In the genomic region with DNA sequence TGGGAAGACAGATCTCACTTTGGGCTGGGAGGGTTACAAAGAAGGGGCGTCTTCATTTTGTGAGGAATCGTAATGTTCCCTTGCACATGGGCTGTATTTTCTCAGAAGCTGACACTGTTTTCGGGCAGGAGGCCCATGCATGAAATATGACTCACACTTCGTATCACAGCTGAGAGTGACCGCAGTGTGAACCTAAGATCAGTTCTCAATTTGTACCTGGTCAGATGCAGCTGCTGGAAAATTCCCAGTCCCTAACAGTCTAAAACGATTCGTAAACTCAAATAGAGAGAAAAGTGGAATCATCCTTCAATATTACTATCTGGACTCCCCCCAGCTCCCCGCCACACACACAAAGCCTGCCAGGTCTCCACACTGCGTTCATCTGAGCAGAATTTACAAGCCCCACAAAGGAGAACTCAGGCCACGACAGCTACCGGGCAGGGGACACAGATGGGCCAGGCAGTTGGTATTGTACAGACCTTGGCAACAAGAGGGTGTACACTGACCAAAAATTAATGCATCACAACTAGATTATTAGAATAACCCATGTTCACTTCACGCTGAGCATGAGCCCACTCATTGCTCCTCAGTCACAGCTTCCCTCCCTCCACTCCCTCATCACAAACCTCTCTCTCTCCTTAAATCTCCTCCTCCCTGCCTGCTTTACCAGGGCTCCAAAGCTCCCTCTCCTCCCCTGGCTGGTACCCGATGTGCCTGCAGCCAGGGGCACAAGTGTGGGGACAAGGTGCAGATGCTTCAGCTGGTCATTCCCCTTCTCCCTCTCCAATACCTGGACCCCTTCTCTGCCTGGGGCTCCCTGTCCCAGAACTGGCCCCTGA, we compare ENCODE assay signal across 12 cellular contexts.
DNase-seq lines count a peak whose midpoint lies in the region; ATAC-seq and TF ChIP-seq lines count a peak whose summit lies in the region.
"Had no signal": no experiment of that assay in that cellular context is flagged by ENCODE, and none has a peak within 500 bp of the region (broad histone marks: within the 10 kb centered on the region; RNA-seq: fewer than 3 reads in every experiment).

No MANE protein-coding gene starts in this region.

- H3K36me3 ChIP-seq in brain microvascular endothelial cell (replicated peaks) = no peaks in the 10 kb centered on the region
- H3K36me3 ChIP-seq: thoracic aorta had no signal

- no peak overlapping the region for H3K4me3 ChIP-seq in brain microvascular endothelial cell (ENCODE audit: low read depth, low read length)
- H3K4me3 ChIP-seq: thoracic aorta had no signal

- ATAC-seq in omental fat pad (ENCODE audit: low FRiP score) (peak; percentile 92), GM19328 (IDR thresholded peaks at IDR 0.05; ENCODE audit: unreplicated experiment) (no peak), GM19455 (IDR thresholded peaks at IDR 0.05; ENCODE audit: unreplicated experiment) (no peak)

- DNase-seq in ELR (ENCODE audit: low read depth) = peak; percentile 42
- DNase-seq in HS-5 (ENCODE audit: low read depth) = peak; percentile 61
- peak; percentile 63 for DNase-seq in brain microvascular endothelial cell
- no peak for DNase-seq in omental fat pad (ENCODE audit: low spot score)
- no peak for DNase-seq in globus pallidus (ENCODE audit: low spot score)
- no peak for DNase-seq in KBM-7
- DNase-seq: COR-L47; effector memory CD4-positive, alpha-beta T cell; NCI-H1930 had no signal

- no peaks in the 10 kb centered on the region for H3K27me3 ChIP-seq in brain microvascular endothelial cell (replicated peaks)

- TF ChIP-seq CTCF in brain microvascular endothelial cell (IDR thresholded peaks at IDR 0.05; ENCODE audit: low read depth, low read length, missing control alignments) (no peak), omental fat pad (IDR thresholded peaks at IDR 0.05) (no peak)

- in situ Hi-C loops in brain microvascular endothelial cell (cut with HindIII; ENCODE audit: low pct_ligation_motif_present, low sequenced_read_pairs) (no loop called here), KBM-7 (cut with MboI; ENCODE audit: low pct_unique_long_range_greater_than_20kb, low sequenced_read_pairs) (no loop called here)

- H3K27ac ChIP-seq in brain microvascular endothelial cell = peak overlapping the region; percentile 56
- H3K27ac ChIP-seq: thoracic aorta had no signal

Comparison
In these comparisons a context has a peak if more than half of its experiments do, and no peak if none do; other contexts are left out.
1. DNase-seq: peak in ELR (single experiment), HS-5 (single experiment) and brain microvascular endothelial cell (single experiment); none in omental fat pad (single experiment), globus pallidus (single experiment) and KBM-7 (single experiment).